Comparison of ENCODE assay signal across 1 cellular context in the genomic region with DNA sequence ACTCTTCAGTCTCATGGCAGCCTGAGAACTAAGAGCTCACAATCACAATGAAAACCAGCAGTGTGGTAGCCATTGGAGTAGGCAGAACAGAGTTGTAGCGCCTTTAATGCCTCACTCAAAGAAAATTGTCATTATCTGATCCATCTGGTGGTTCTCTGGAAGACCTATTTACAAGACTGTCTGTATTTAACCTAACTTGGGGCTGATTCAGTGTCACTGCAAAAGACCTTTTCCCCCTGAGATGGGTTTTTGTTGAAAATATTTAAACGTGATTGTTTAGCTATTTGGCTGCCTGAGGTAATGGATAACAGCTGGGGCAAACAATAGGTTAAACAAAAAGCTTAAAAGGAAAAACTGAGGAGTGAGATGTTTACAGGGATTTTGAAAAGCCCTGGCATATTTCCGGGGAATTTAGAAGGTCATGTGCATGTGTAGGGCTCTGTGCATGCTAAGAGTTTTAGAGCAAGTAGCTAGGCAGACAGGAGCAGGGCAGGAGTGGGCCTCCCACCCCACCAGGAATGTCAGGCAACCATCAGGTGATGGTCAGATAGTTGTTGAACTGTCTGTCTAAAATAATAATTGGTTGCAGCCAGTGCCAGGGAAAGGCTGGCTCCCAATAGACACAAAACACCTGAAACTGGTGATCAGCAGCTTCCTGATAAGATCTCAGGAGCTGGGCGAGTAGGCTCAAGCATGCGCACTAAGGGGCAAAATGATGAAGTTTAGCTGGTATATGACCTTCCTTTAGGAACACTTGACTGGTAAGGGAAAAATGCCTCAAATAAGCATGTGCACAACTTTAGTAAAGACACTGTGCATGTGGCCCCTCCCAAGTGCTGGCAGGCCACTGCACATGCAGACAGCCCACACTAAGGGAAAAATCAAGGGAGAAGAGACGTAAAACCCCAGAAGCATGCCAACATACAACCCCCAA.
TF ChIP-seq lines count a peak whose summit lies in the region.

No MANE protein-coding gene starts in this region.

TF ChIP-seq in GM23338, 12 proteins besides CTCF, POLR2A, EP300 and RAD21 (continued from another document):
- no peak for TF ChIP-seq REST (IDR thresholded peaks at IDR 0.05; ENCODE audit: unreplicated experiment)
- TF ChIP-seq ZNF462 (CRISPR knock-in tag; IDR thresholded peaks at IDR 0.05), result no peak
